1 cellular context compared by ENCODE assay signal in the genomic region with DNA sequence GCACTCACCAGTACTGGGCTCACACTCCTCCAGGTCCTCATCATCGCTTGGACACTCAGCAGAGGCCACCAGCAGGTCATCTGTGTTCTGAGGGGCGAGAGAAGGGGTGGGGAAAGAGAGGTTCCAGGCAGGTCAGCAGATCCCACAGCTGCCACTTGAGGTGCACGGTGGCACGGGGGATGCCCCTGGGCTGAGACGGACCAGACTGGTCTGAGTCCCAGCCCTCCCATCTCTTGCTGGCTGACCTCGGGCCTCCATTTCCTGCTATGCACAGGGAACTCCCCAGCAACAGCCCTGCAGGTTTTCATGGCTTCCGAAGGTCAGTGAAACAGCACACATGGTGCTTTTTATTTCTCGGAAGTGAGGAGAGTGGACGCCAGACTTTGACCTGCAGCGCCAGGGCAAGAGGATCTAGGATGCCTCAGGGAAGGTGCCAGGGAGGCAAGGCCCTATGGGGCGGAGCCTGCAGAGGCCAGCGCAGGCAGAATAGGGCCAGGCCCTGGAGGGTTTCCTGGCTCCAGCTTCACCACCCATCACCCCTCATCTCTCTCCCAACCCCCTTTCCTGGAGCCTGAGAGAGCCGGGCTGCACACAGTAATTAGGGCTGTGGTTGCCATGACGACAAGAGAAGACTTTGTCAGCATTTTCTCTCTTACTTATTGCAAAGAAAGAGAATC.
TF ChIP-seq lines count a peak whose summit lies in the region.

No MANE protein-coding gene starts in this region.

TF ChIP-seq in H1, 55 proteins besides CTCF, POLR2A, EP300 and RAD21:
- TF ChIP-seq YY1 (IDR thresholded peaks at IDR 0.05; ENCODE audit: low read depth, low read length) (no peak), SUZ12 (IDR thresholded peaks at IDR 0.05; ENCODE audit: low read length) (no peak), RBBP5 (IDR thresholded peaks at IDR 0.05; ENCODE audit: borderline replicate concordance, low read depth, low read length) (no peak), TBP (IDR thresholded peaks at IDR 0.05; ENCODE audit: low read depth, low read length) (no peak), RFX5 (IDR thresholded peaks at IDR 0.05; ENCODE audit: borderline replicate concordance, low read depth, low read length) (no peak), SAP30 (IDR thresholded peaks at IDR 0.05; ENCODE audit: insufficient read depth, insufficient replicate concordance, low read length) (no peak), TEAD4 (IDR thresholded peaks at IDR 0.05; ENCODE audit: low read depth, low read length) (no peak), SP2 (IDR thresholded peaks at IDR 0.05; ENCODE audit: low read length) (no peak), SIN3A (conservative IDR thresholded peaks at IDR 0.05 in 1 of 2, IDR thresholded peaks at IDR 0.05 in 1 of 2; ENCODE audit: low read depth in 1 of 2, low read length in 2 of 2) (no peak), ASH2L (IDR thresholded peaks at IDR 0.05; ENCODE audit: low read length) (no peak), FOSL1 (IDR thresholded peaks at IDR 0.05; ENCODE audit: insufficient read depth, low read depth, low read length) (no peak), EZH2 (IDR thresholded peaks at IDR 0.05; ENCODE audit: low read depth, low read length, severe bottlenecking) (no peak), BCL11A (IDR thresholded peaks at IDR 0.05; ENCODE audit: low read depth in 2 of 2, low read length in 2 of 2) (no peak), BACH1 (IDR thresholded peaks at IDR 0.05; ENCODE audit: low read length) (no peak), TCF12 (IDR thresholded peaks at IDR 0.05; ENCODE audit: low read depth, low read length) (no peak)
- TF ChIP-seq, protein P1, sequence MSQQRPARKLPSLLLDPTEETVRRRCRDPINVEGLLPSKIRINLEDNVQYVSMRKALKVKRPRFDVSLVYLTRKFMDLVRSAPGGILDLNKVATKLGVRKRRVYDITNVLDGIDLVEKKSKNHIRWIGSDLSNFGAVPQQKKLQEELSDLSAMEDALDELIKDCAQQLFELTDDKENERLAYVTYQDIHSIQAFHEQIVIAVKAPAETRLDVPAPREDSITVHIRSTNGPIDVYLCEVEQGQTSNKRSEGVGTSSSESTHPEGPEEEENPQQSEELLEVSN (IDR thresholded peaks at IDR 0.05): no peak
- TF ChIP-seq, protein P2, sequence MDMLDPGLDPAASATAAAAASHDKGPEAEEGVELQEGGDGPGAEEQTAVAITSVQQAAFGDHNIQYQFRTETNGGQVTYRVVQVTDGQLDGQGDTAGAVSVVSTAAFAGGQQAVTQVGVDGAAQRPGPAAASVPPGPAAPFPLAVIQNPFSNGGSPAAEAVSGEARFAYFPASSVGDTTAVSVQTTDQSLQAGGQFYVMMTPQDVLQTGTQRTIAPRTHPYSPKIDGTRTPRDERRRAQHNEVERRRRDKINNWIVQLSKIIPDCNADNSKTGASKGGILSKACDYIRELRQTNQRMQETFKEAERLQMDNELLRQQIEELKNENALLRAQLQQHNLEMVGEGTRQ (IDR thresholded peaks at IDR 0.05; ENCODE audit: low read length): no peak
- TF ChIP-seq, protein P3, sequence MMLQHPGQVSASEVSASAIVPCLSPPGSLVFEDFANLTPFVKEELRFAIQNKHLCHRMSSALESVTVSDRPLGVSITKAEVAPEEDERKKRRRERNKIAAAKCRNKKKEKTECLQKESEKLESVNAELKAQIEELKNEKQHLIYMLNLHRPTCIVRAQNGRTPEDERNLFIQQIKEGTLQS (IDR thresholded peaks at IDR 0.05; ENCODE audit: insufficient read depth, low read depth, low read length): no peak
TF ChIP-seq in H1: peak in this region for 0.
